20 cellular contexts compared by ENCODE assay signal in the genomic region with DNA sequence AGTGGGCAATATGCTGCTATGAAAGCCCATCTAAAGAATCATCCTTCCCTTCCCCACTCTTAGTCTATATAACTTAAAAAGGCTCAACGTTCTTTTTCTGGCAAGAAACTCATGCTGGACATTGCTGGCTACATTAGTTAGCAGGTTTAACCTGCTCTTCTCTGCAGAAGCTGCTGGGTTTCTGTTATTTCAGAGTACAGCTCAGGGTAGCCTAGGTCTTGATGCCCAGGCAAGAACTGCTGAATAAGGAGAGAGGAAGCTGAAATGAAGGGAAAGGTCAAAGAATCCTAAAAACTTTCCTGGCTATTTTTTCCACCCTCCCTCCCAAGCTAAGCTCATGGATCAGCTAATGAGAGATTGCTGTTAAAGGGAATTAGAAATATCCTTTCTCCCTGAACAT.
"Had no signal": no experiment of that assay in that cellular context is flagged by ENCODE, and none has a peak within 500 bp of the region (broad histone marks: within the 10 kb centered on the region; RNA-seq: fewer than 3 reads in every experiment).

No MANE protein-coding gene starts in this region.

- H3K27ac ChIP-seq: breast epithelium, coronary artery, esophagus squamous epithelium, heart left ventricle, skin epidermis, stomach, transverse colon had no signal

- H3K36me3 ChIP-seq: breast epithelium had no signal

- DNase-seq: activated CD4-positive, alpha-beta T cell treated with anti-CD3 and anti-CD28 coated beads for 4 hours; activated CD4-positive, alpha-beta T cell treated with anti-CD3 and anti-CD28 coated beads, Interleukin-2, amount 50 U/mL, for 48 hours; activated CD4-positive, CD25-positive, alpha-beta regulatory T cell; activated CD8-positive, alpha-beta memory T cell treated with anti-CD3 and anti-CD28 coated beads, Interleukin-2, amount 50 U/mL, for 48 hours; activated naive CD4-positive, alpha-beta T cell; activated T-cell treated with anti-CD3 and anti-CD28 coated beads, Interleukin-2, amount 50 U/mL, for 4 hours; amniotic stem cell; esophagus squamous epithelium; heart left ventricle; islet precursor cell; left colon; naive thymus-derived CD4-positive, alpha-beta T cell; stimulated activated CD4-positive, alpha-beta T cell treated with anti-CD3 and anti-CD28 coated beads, Interleukin-15, amount 100 ng/mL, for 24 hours; stomach; T1000; transverse colon had no signal

- H3K9me3 ChIP-seq: breast epithelium, esophagus squamous epithelium, heart left ventricle, stomach, transverse colon had no signal

- H3K4me1 ChIP-seq: breast epithelium, esophagus squamous epithelium, transverse colon had no signal

- H3K27me3 ChIP-seq: breast epithelium, esophagus squamous epithelium, heart left ventricle, stomach, transverse colon had no signal

- H3K4me3 ChIP-seq: breast epithelium, coronary artery, esophagus squamous epithelium, heart left ventricle, lung, skin epidermis, stomach, transverse colon had no signal
